ENCODE assay signal across 23 cellular contexts in the genomic region with DNA sequence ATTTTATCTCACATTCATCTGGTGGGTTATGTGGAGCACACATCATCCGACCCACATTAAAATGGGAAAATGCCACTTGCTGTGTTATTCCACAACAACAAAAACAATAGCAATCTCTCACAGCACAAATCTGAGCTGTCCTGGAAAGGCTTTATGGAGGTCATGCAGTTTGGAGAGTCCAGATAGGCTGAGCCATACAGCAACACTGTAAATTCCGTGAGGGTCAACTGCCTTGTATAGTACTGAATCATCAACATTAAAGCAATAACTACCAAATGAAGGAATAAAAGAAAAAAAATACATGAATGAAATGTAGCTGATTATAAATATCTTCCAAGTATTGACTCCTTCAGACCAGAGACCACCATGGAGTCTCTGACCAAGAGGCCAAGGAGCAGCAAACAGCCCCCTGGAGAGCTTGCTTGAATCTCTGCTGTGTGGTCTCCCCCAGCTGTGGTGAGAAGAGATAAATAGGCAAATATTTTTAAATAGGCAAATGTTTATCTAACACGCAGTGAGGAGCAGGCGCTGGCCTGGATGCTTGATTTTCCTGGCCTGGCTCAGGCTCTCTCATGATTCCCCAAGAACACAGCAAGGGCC.
DNase-seq lines count a peak whose midpoint lies in the region; ATAC-seq and TF ChIP-seq lines count a peak whose summit lies in the region.
"Had no signal": no experiment of that assay in that cellular context is flagged by ENCODE, and none has a peak within 500 bp of the region (broad histone marks: within the 10 kb centered on the region; RNA-seq: fewer than 3 reads in every experiment).

No MANE protein-coding gene starts in this region.

- H3K9ac ChIP-seq in OCI-LY3 (ENCODE audit: low read length): peak overlapping the region; percentile 65
- H3K9ac ChIP-seq: KMS-11 had no signal

- TF ChIP-seq CTCF in AG04450 (IDR thresholded peaks at IDR 0.05; ENCODE audit: low read depth, low read length) (no peak), GM23338 (conservative IDR thresholded peaks at IDR 0.05; ENCODE audit: low read depth in 2 of 2) (no peak), OCI-LY3 (IDR thresholded peaks at IDR 0.05; ENCODE audit: low read depth, low read length) (no peak), RWPE1 (conservative IDR thresholded peaks at IDR 0.05; ENCODE audit: low read depth) (no peak)

- DNase-seq in AG04450 (ENCODE audit: low read depth, low spot score) (no peak), GM23338 (ENCODE audit: low spot score) (no peak), nucleus accumbens (lab: John Stamatoyannopoulos, UW) (no peak), RWPE1 (ENCODE audit: low spot score) (no peak), NCI-H510A (lab: John Stamatoyannopoulos, UW) (no peak), NCI-H187 treated with DMSO at 0.1 percent for 48 hours (lab: John Stamatoyannopoulos, UW) (no peak)
- DNase-seq: CD4-positive, CD25-positive, alpha-beta regulatory T cell; DMS153; GOT3; left cardiac atrium; NCI-H2029; NCI-H510A treated with DMSO at 0.1 percent for 48 hours; PC-3; spleen; T-helper 9 cell had no signal

- no peaks in the 10 kb centered on the region for H3K9me2 ChIP-seq in GM23338 (ENCODE audit: insufficient read depth)

- peak; percentile 3 for ATAC-seq in GM18870 (IDR thresholded peaks at IDR 0.05; ENCODE audit: unreplicated experiment)
- ATAC-seq in GM23338: no peak
- ATAC-seq: A549, left cardiac atrium, PC-3 had no signal

- no peak overlapping the region for H3K4me2 ChIP-seq in GM23338
- peak overlapping the region; percentile 65 for H3K4me2 ChIP-seq in OCI-LY3 (ENCODE audit: low read length)
- H3K4me2 ChIP-seq: A549 had no signal

- H3K36me3 ChIP-seq in GM23338 (ENCODE audit: insufficient read depth) (no peaks in the 10 kb centered on the region), OCI-LY3 (replicated peaks; ENCODE audit: low read depth, low read length) (no peaks in the 10 kb centered on the region)
- H3K36me3 ChIP-seq: spleen had no signal

- H3K27ac Mint-ChIP-seq in GM23338: no peak overlapping the region
- H3K27ac Mint-ChIP-seq: activated T-helper 2 cell treated with anti-CD3 and anti-CD28 coated beads, Interferon-gamma antibody, Interleukin-2, Interleukin-4, amounts not matched to agents 10 μg/mL and 5 μg/mL and 100 μg/mL, durations not matched to agents 14 hours and 24 hours and 36 hours; CD4-positive, CD25-positive, alpha-beta regulatory T cell; mesothelial cell of epicardium had no signal

- H3K27me3 ChIP-seq in AG04450 (ENCODE audit: control insufficient read depth, insufficient read depth, low read length) (no peaks in the 10 kb centered on the region), GM23338 (ENCODE audit: insufficient read depth) (no peaks in the 10 kb centered on the region), OCI-LY3 (ENCODE audit: low read depth, low read length) (no peaks in the 10 kb centered on the region)
- H3K27me3 ChIP-seq: spleen had no signal

- H3K79me2 ChIP-seq in GM23338 (replicated peaks; ENCODE audit: insufficient read depth) (no peaks in the 10 kb centered on the region), OCI-LY3 (ENCODE audit: low read length) (peaks cover 66% of the 10 kb centered on the region)

- no peak overlapping the region for H3K4me3 Mint-ChIP-seq in GM23338
- H3K4me3 Mint-ChIP-seq: CD4-positive, CD25-positive, alpha-beta regulatory T cell; mesothelial cell of epicardium; neural crest cell had no signal

- peaks cover 7% of the 10 kb centered on the region for H3K4me1 Mint-ChIP-seq in GM23338
- H3K4me1 Mint-ChIP-seq: CD4-positive, CD25-positive, alpha-beta regulatory T cell; neural crest cell had no signal

- H3K27me3 Mint-ChIP-seq in GM23338 (ENCODE audit: insufficient read depth, low read depth, poor library complexity): no peaks in the 10 kb centered on the region
- H3K27me3 Mint-ChIP-seq: CD4-positive, CD25-positive, alpha-beta regulatory T cell had no signal

- H3F3A ChIP-seq in GM23338 (replicated peaks; ENCODE audit: low read depth): no peaks in the 10 kb centered on the region

- POLR2A ChIA-PET in AG04450 (lab: Yijun Ruan, JAX): no interaction called here
- POLR2A ChIA-PET in RWPE1 (lab: Yijun Ruan, JAX; ENCODE audit: low non-redundant PET): no interaction called here

- H3K4me1 ChIP-seq in GM23338 (ENCODE audit: insufficient read depth) (no peaks in the 10 kb centered on the region), OCI-LY3 (ENCODE audit: low read length) (peaks cover 96% of the 10 kb centered on the region)
- H3K4me1 ChIP-seq: A549 had no signal

- H3K4me3 ChIP-seq in AG04450 (ENCODE audit: low read depth, low read length) (no peak overlapping the region), GM23338 (no peak overlapping the region), OCI-LY3 (ENCODE audit: low read length) (peak overlapping the region; percentile 5; the same call in 1 of the 2 replicates)
- H3K4me3 ChIP-seq: A549, spleen had no signal

- no peaks in the 10 kb centered on the region for H3K36me3 Mint-ChIP-seq in GM23338 (ENCODE audit: low read depth)
- H3K36me3 Mint-ChIP-seq: CD4-positive, CD25-positive, alpha-beta regulatory T cell; mesothelial cell of epicardium had no signal

- H3K9me3 ChIP-seq in AG04450 (ENCODE audit: control insufficient read depth, insufficient read depth, low read length) (no peaks in the 10 kb centered on the region), OCI-LY3 (ENCODE audit: insufficient read depth, low read length) (no peaks in the 10 kb centered on the region)
- H3K9me3 ChIP-seq: A549, spleen had no signal

- H3K27ac ChIP-seq in AG04450 (ENCODE audit: low read depth, low read length) (peak overlapping the region; percentile 42), GM23338 (ENCODE audit: low read depth) (no peak overlapping the region), OCI-LY3 (ENCODE audit: low read length) (peak overlapping the region; percentile 100), RWPE1 (no peak overlapping the region)
- H3K27ac ChIP-seq: A549, epithelial cell of prostate, KMS-11 had no signal

- CTCF ChIA-PET in AG04450 (lab: Charles Lee): interaction anchor here (2.2 kb wide), 1 partner anchor 10 kb away, joined by 10 read pairs; no protein-coding TSS in a partner anchor
- CTCF ChIA-PET in RWPE1 (lab: Yijun Ruan, JAX): no interaction called here

- H4K20me1 ChIP-seq in GM23338 (replicated peaks; ENCODE audit: insufficient read depth) (no peaks in the 10 kb centered on the region), OCI-LY3 (ENCODE audit: insufficient read depth, low read length) (no peaks in the 10 kb centered on the region)

- 0 out of 2 replicates have a peak overlapping the region, but pooled peaks have one; percentile 32 for H2AFZ ChIP-seq in GM23338
- H2AFZ ChIP-seq in OCI-LY3 (ENCODE audit: low read depth, low read length): 0 out of 2 replicates have a peak overlapping the region, but pooled peaks have one; percentile 73

- no peaks in the 10 kb centered on the region for H3K9me3 Mint-ChIP-seq in GM23338
- H3K9me3 Mint-ChIP-seq: mesothelial cell of epicardium, neural crest cell had no signal

TF ChIP-seq in GM23338, 12 proteins besides CTCF, POLR2A, EP300 and RAD21 (continues in another document):
- TF ChIP-seq ZNF114 (CRISPR knock-in tag; IDR thresholded peaks at IDR 0.05): no peak

Comparison
In these comparisons a context has a peak if more than half of its experiments do, and no peak if none do; other contexts are left out.
1. H3K27ac ChIP-seq: peak in AG04450 (single experiment) and OCI-LY3 (single experiment); none in GM23338 (single experiment) and RWPE1 (single experiment).